In the genomic region with DNA sequence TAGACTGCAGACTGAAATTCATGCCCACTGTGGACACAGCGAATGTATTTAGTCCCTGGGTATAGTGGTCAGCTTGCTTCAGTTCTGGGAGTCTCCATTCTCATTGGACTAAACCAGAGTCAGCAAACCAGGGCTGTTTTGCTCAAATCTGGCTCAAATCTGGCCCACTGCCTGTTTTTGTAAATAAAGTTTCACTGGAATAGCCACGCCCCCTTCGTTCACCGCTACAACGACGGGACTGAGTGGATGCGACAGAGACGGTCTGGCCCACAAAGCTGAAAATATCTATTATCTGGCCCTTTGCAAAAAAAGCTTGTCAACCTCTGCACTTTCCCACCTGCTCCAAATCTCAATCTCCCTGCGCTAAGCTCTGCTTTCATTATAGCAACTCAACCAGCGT, we compare ENCODE assay signal across 26 cellular contexts.
DNase-seq lines count a peak whose midpoint lies in the region; ATAC-seq, FAIRE-seq and TF ChIP-seq lines count a peak whose summit lies in the region.
"Had no signal": no experiment of that assay in that cellular context is flagged by ENCODE, and none has a peak within 500 bp of the region (broad histone marks: within the 10 kb centered on the region; RNA-seq: fewer than 3 reads in every experiment).

No MANE protein-coding gene starts in this region.

- TF ChIP-seq CTCF in HepG2 (CRISPR knock-in tag; IDR thresholded peaks at IDR 0.05) (no peak), right lobe of liver (IDR thresholded peaks at IDR 0.05) (no peak), nephron progenitor cell (IDR thresholded peaks at IDR 0.05) (no peak)

- no peak overlapping the region for H3K9ac ChIP-seq in HepG2 (ENCODE audit: insufficient read depth, low read depth, low read length)
- H3K9ac ChIP-seq: BLaER1 had no signal

- in situ Hi-C loops in HepG2 (cut with HindIII; ENCODE audit: extremely low pct_ligation_motif_present, low pct_unique_long_range_greater_than_20kb), result no loop called here
- in situ Hi-C loops in HAP-1 (cut with MboI; ENCODE audit: low sequenced_read_pairs), result no loop called here

- H2AFZ ChIP-seq in HepG2 (ENCODE audit: low read length), result no peak overlapping the region

- peaks cover 19% of the 10 kb centered on the region for H3K4me1 ChIP-seq in HepG2 (ENCODE audit: insufficient read depth, low read length)
- H3K4me1 ChIP-seq in right lobe of liver, result no peaks in the 10 kb centered on the region
- no peaks in the 10 kb centered on the region for H3K4me1 ChIP-seq in HAP-1
- H3K4me1 ChIP-seq: BE2C had no signal

- no peak for TF ChIP-seq POLR2A in HepG2 (IDR thresholded peaks at IDR 0.05; ENCODE audit: insufficient read depth in 1 of 2, low read depth in 2 of 2, low read length in 2 of 2)
- no peak for TF ChIP-seq POLR2A in right lobe of liver (IDR thresholded peaks at IDR 0.05)

- peak overlapping the region; percentile 10 for H3K4me3 Mint-ChIP-seq in nephron progenitor cell
- H3K4me3 Mint-ChIP-seq: CD14-positive monocyte; CD4-positive, alpha-beta memory T cell; CD4-positive, CD25-positive, alpha-beta regulatory T cell; CD8-positive, alpha-beta memory T cell had no signal

- peaks cover 95% of the 10 kb centered on the region for H3K4me1 Mint-ChIP-seq in nephron progenitor cell
- H3K4me1 Mint-ChIP-seq: CD14-positive monocyte; CD4-positive, alpha-beta memory T cell; CD4-positive, CD25-positive, alpha-beta regulatory T cell; CD8-positive, alpha-beta memory T cell had no signal

- TF ChIP-seq EP300 in HepG2 (IDR thresholded peaks at IDR 0.05; ENCODE audit: low read depth in 2 of 2, low read length in 2 of 2), result no peak
- no peak for TF ChIP-seq EP300 in HepG2 (CRISPR knock-in tag; IDR thresholded peaks at IDR 0.05; ENCODE audit: borderline replicate concordance)

- CTCF ChIA-PET in HepG2 (lab: Yijun Ruan, JAX; ENCODE audit: low intra/inter-chr PET ratio, low total read pairs), result no interaction called here

- H3K36me3 ChIP-seq in HepG2 (replicated peaks in 1 of 2; ENCODE audit: control insufficient read depth in 1 of 2, insufficient read depth in 2 of 2, low read length in 2 of 2) (no peaks in the 10 kb centered on the region), right lobe of liver (no peaks in the 10 kb centered on the region), HAP-1 (replicated peaks) (no peaks in the 10 kb centered on the region)
- H3K36me3 ChIP-seq: BE2C, BLaER1 had no signal

- POLR2A ChIA-PET in HepG2 (lab: Yijun Ruan, JAX), result no interaction called here

- no peaks in the 10 kb centered on the region for H4K20me1 ChIP-seq in HepG2 (ENCODE audit: insufficient read depth, low read length)
- H4K20me1 ChIP-seq: BLaER1 had no signal

- ATAC-seq in HepG2 (no peak), right lobe of liver (no peak), HG03460 (IDR thresholded peaks at IDR 0.05; ENCODE audit: unreplicated experiment) (no peak)
- ATAC-seq: GM12878 had no signal

- no peaks in the 10 kb centered on the region for H3K79me2 ChIP-seq in HepG2 (ENCODE audit: insufficient read depth, low read length)

- no peak for DNase-seq in HepG2 (ENCODE audit: low spot score)
- no peak for DNase-seq in right lobe of liver
- DNase-seq in nephron progenitor cell, result no peak
- DNase-seq in HAP-1 (ENCODE audit: low spot score in 2 of 2), result no peak
- DNase-seq: 8988T; ACHN; BE2C; C1 segment of cervical spinal cord; CD4-positive, alpha-beta memory T cell; CD4-positive, CD25-positive, alpha-beta regulatory T cell; CD8-positive, alpha-beta memory T cell; COR-L47; DMS 273 treated with DMSO at 0.1 percent for 48 hours; DMS153; DMS53; DMS79; DND-41; EL; GDM1 had no signal

- no TSS peak for BruUV-seq in HepG2 (replicated peaks; lab: Mats Ljungman, UMichigan)

- WGBS in HepG2 (ENCODE audit: low lambda C conversion rate), result 76% methylated on average over 10 of the region's 10 CpGs
- WGBS in right lobe of liver (ENCODE audit: insufficient coverage, low coverage, low lambda C conversion rate, missing lambda C conversion rate), result 79% methylated on average over 10 of the region's 10 CpGs

- TF ChIP-seq RAD21 in HepG2 (CRISPR knock-in tag; IDR thresholded peaks at IDR 0.05), result no peak

- peaks cover 14% of the 10 kb centered on the region for H3K27me3 Mint-ChIP-seq in nephron progenitor cell (ENCODE audit: low read depth, poor library complexity)

- H3K27me3 ChIP-seq in HepG2 (ENCODE audit: control insufficient read depth in 1 of 2, insufficient read depth in 2 of 2, low read length in 2 of 2) (peaks cover 3 to 13% of the 10 kb centered on the region in 2 experiments; a peak in 1 of 5 replicates), right lobe of liver (no peaks in the 10 kb centered on the region), HAP-1 (ENCODE audit: low read depth) (no peaks in the 10 kb centered on the region)
- H3K27me3 ChIP-seq: BLaER1 had no signal

- H3K4me3 ChIP-seq in HepG2 (replicated peaks in 1 of 3; ENCODE audit: insufficient read depth in 1 of 3, low read depth in 2 of 3, low read length in 3 of 3) (no peak overlapping the region), right lobe of liver (no peak overlapping the region), HAP-1 (no peak overlapping the region)
- H3K4me3 ChIP-seq: BLaER1, GM12878 had no signal

- intact Hi-C loops in HepG2 (cut with micrococcal nuclease; ENCODE audit: unreplicated experiment) (no loop called here), right lobe of liver (cut with DNase I) (no loop called here)

- H3K4me2 ChIP-seq in HepG2 (ENCODE audit: low read depth, low read length), result no peak overlapping the region
- H3K4me2 ChIP-seq: BLaER1 had no signal

- peaks cover 6% of the 10 kb centered on the region for H3K36me3 Mint-ChIP-seq in nephron progenitor cell (ENCODE audit: low read depth)
- H3K36me3 Mint-ChIP-seq: CD14-positive monocyte; CD4-positive, alpha-beta memory T cell; CD4-positive, CD25-positive, alpha-beta regulatory T cell; CD8-positive, alpha-beta memory T cell had no signal

- FAIRE-seq in HepG2 (lab: Jason Lieb, UNC), result no peak
- FAIRE-seq: A204.1, GM12878, GM12892, GM18507 had no signal

- peaks cover 6% of the 10 kb centered on the region for H3K9me3 Mint-ChIP-seq in nephron progenitor cell
- H3K9me3 Mint-ChIP-seq: CD4-positive, alpha-beta memory T cell had no signal

- H3K27ac ChIP-seq in HepG2 (ENCODE audit: extremely low read length, insufficient read depth, low read length), result no peak overlapping the region
- H3K27ac ChIP-seq in right lobe of liver, result no peak overlapping the region
- H3K27ac ChIP-seq: BLaER1 had no signal

- H3K9me3 ChIP-seq in HepG2 (ENCODE audit: low read length), result no peaks in the 10 kb centered on the region
- H3K9me3 ChIP-seq in right lobe of liver, result no peaks in the 10 kb centered on the region
- H3K9me3 ChIP-seq in HAP-1, result no peaks in the 10 kb centered on the region
- H3K9me3 ChIP-seq: BE2C, BLaER1 had no signal

- peak overlapping the region; percentile 80 for H3K27ac Mint-ChIP-seq in nephron progenitor cell
- H3K27ac Mint-ChIP-seq: CD14-positive monocyte; CD4-positive, alpha-beta memory T cell; CD4-positive, CD25-positive, alpha-beta regulatory T cell; CD8-positive, alpha-beta memory T cell had no signal

TF ChIP-seq in HepG2, 621 proteins besides CTCF, POLR2A, EP300 and RAD21 (continues in another document):
- TF ChIP-seq, protein P1, sequence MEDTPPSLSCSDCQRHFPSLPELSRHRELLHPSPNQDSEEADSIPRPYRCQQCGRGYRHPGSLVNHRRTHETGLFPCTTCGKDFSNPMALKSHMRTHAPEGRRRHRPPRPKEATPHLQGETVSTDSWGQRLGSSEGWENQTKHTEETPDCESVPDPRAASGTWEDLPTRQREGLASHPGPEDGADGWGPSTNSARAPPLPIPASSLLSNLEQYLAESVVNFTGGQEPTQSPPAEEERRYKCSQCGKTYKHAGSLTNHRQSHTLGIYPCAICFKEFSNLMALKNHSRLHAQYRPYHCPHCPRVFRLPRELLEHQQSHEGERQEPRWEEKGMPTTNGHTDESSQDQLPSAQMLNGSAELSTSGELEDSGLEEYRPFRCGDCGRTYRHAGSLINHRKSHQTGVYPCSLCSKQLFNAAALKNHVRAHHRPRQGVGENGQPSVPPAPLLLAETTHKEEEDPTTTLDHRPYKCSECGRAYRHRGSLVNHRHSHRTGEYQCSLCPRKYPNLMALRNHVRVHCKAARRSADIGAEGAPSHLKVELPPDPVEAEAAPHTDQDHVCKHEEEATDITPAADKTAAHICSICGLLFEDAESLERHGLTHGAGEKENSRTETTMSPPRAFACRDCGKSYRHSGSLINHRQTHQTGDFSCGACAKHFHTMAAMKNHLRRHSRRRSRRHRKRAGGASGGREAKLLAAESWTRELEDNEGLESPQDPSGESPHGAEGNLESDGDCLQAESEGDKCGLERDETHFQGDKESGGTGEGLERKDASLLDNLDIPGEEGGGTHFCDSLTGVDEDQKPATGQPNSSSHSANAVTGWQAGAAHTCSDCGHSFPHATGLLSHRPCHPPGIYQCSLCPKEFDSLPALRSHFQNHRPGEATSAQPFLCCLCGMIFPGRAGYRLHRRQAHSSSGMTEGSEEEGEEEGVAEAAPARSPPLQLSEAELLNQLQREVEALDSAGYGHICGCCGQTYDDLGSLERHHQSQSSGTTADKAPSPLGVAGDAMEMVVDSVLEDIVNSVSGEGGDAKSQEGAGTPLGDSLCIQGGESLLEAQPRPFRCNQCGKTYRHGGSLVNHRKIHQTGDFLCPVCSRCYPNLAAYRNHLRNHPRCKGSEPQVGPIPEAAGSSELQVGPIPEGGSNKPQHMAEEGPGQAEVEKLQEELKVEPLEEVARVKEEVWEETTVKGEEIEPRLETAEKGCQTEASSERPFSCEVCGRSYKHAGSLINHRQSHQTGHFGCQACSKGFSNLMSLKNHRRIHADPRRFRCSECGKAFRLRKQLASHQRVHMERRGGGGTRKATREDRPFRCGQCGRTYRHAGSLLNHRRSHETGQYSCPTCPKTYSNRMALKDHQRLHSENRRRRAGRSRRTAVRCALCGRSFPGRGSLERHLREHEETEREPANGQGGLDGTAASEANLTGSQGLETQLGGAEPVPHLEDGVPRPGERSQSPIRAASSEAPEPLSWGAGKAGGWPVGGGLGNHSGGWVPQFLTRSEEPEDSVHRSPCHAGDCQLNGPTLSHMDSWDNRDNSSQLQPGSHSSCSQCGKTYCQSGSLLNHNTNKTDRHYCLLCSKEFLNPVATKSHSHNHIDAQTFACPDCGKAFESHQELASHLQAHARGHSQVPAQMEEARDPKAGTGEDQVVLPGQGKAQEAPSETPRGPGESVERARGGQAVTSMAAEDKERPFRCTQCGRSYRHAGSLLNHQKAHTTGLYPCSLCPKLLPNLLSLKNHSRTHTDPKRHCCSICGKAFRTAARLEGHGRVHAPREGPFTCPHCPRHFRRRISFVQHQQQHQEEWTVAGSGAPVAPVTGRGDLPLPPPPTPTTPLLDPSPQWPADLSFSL (CRISPR knock-in tag; IDR thresholded peaks at IDR 0.05), result no peak
